30 cellular contexts compared by ENCODE assay signal in the genomic region with DNA sequence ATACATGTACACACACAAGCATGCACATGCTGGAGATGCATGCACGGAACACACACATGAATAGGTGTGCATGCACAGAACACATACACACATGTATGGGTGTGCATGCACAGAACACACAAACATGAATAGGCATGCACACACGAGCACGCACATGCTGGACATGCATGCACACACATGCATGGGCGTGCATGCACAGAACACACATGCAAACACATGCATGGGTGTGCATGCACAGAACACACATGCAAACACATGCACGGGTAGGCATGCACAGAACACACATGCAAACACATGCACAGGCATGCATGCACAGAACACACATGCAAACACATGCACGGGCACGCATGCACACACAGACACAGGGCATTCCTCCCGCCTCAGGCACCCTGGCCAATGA.
"Had no signal": no experiment of that assay in that cellular context is flagged by ENCODE, and none has a peak within 500 bp of the region (broad histone marks: within the 10 kb centered on the region; RNA-seq: fewer than 3 reads in every experiment).

No MANE protein-coding gene starts in this region.

- H2AFZ ChIP-seq: PC-9 had no signal

- H3K27ac Mint-ChIP-seq: activated CD4-positive, alpha-beta T cell treated with anti-CD3 and anti-CD28 coated beads, Interleukin-2, amount 10 ng/mL, durations not matched to agents 7 days and 5 days; activated CD8-positive, alpha-beta T cell treated with anti-CD3 and anti-CD28 coated beads, Interleukin-2, amount 10 ng/mL, durations not matched to agents 7 days and 5 days; activated naive CD8-positive, alpha-beta T cell treated with anti-CD3 and anti-CD28 coated beads for 36 hours; activated T-helper 1 cell treated with anti-CD3 and anti-CD28 coated beads, Interleukin-12 subunit alpha, Interleukin-12 subunit beta, Interleukin-2, Interleukin-4 antibody, amounts not matched to agents 30 ng/mL and 10 ng/mL and 1 ng/mL, durations not matched to agents 14 hours and 24 hours and 36 hours had no signal

- H3K4me3 ChIP-seq: cardiac muscle cell, PC-9 had no signal

- H3K27me3 Mint-ChIP-seq: activated CD4-positive, alpha-beta T cell treated with anti-CD3 and anti-CD28 coated beads, Interleukin-2, amount 10 ng/mL, durations not matched to agents 7 days and 5 days; activated naive CD8-positive, alpha-beta T cell treated with anti-CD3 and anti-CD28 coated beads for 36 hours; central memory CD8-positive, alpha-beta T cell had no signal

- H3K9ac ChIP-seq: KMS-11 had no signal

- H3K4me3 Mint-ChIP-seq: activated CD4-positive, alpha-beta T cell treated with anti-CD3 and anti-CD28 coated beads, Interleukin-2, amount 10 ng/mL, durations not matched to agents 7 days and 5 days; activated CD8-positive, alpha-beta T cell treated with anti-CD3 and anti-CD28 coated beads, Interleukin-2, amount 10 ng/mL, durations not matched to agents 7 days and 5 days; activated naive CD8-positive, alpha-beta T cell treated with anti-CD3 and anti-CD28 coated beads for 36 hours; activated T-cell treated with anti-CD3 and anti-CD28 coated beads, Interleukin-2, amount 50 U/mL, for 4 hours; activated T-helper 1 cell treated with anti-CD3 and anti-CD28 coated beads, Interleukin-12 subunit alpha, Interleukin-12 subunit beta, Interleukin-2, Interleukin-4 antibody, amounts not matched to agents 30 ng/mL and 10 ng/mL and 1 ng/mL, durations not matched to agents 14 hours and 24 hours and 36 hours; central memory CD8-positive, alpha-beta T cell had no signal

- ATAC-seq: activated CD8-positive, alpha-beta T cell treated with anti-CD3 and anti-CD28 coated beads, Interleukin-2, amount 10 ng/mL, durations not matched to agents 7 days and 5 days; activated T-cell treated with anti-CD3 and anti-CD28 coated beads, Interleukin-2, amount 50 U/mL, for 4 hours; Right ventricle myocardium inferior had no signal

- H3K27ac ChIP-seq: brain microvascular endothelial cell, cardiac muscle cell, KMS-11, PC-9, RWPE1 had no signal

- H3K27me3 ChIP-seq: brain microvascular endothelial cell, cardiac muscle cell had no signal

- H3K36me3 Mint-ChIP-seq: activated naive CD8-positive, alpha-beta T cell treated with anti-CD3 and anti-CD28 coated beads for 36 hours had no signal

- H3K4me1 Mint-ChIP-seq: activated CD4-positive, alpha-beta T cell treated with anti-CD3 and anti-CD28 coated beads, Interleukin-2, amount 10 ng/mL, durations not matched to agents 7 days and 5 days; activated naive CD8-positive, alpha-beta T cell treated with anti-CD3 and anti-CD28 coated beads for 36 hours; central memory CD8-positive, alpha-beta T cell had no signal

- FAIRE-seq: RCC 7860 had no signal

- H3K4me2 ChIP-seq: KMS-11, PC-9 had no signal

- DNase-seq: activated CD4-positive, alpha-beta T cell treated with anti-CD3 and anti-CD28 coated beads, Interleukin-2, amount 10 ng/mL, durations not matched to agents 7 days and 5 days; activated CD4-positive, alpha-beta T cell treated with anti-CD3 and anti-CD28 coated beads, Interleukin-2, amount 50 U/mL, for 48 hours; activated CD8-positive, alpha-beta memory T cell treated with anti-CD3 and anti-CD28 coated beads, Interleukin-2, amount 50 U/mL, for 4 hours; activated CD8-positive, alpha-beta T cell treated with anti-CD3 and anti-CD28 coated beads, Interleukin-2, amount 10 ng/mL, durations not matched to agents 7 days and 5 days; activated gamma-delta T cell treated with Interleukin-2 at 50 U/mL for 16 hours; activated naive CD4-positive, alpha-beta T cell treated with anti-CD3 and anti-CD28 coated beads, Interleukin-2, amount 50 U/mL, for 16 hours; activated naive CD8-positive, alpha-beta T cell treated with anti-CD3 and anti-CD28 coated beads for 36 hours; activated T-cell treated with anti-CD3 and anti-CD28 coated beads for 4 hours; activated T-cell treated with anti-CD3 and anti-CD28 coated beads, Interleukin-2, amount 50 U/mL, for 4 hours; amniotic stem cell; aorta; brain microvascular endothelial cell; MM.1S; MV-4-11; NCI-H1092; NCI-H187; NCI-H2029 treated with DMSO at 0.1 percent for 48 hours; NCI-H2107; NCI-H2171; NCI-H510A; NCI-H526; PC-9; T1000 had no signal

- H3K36me3 ChIP-seq: brain microvascular endothelial cell, cardiac muscle cell had no signal
